ENCODE assay signal across 8 cellular contexts in genomic region chr14:49971156-49972141, GRCh38.
DNase-seq lines count a peak whose midpoint lies in the region; ATAC-seq and TF ChIP-seq lines count a peak whose summit lies in the region.

No MANE protein-coding gene starts in this region.

- DNase-seq in GM10248 (ENCODE audit: extremely low spot score) (peak; percentile 70), UCSD-AML1 (lab: John Stamatoyannopoulos, UW; ENCODE audit: unreplicated experiment) (peak; percentile 40), progenitor cell of endocrine pancreas (ENCODE audit: low spot score, unreplicated experiment) (no peak), epidermal melanocyte (ENCODE audit: insufficient read length, low spot score) (no peak), amniotic stem cell (lab: John Stamatoyannopoulos, UW) (no peak)
- peak in 2 of 3 experiments; percentile 4 to 17 for DNase-seq in effector memory CD8-positive, alpha-beta T cell

- H3K27me3 Mint-ChIP-seq in effector memory CD8-positive, alpha-beta T cell, result no peaks in the 10 kb centered on the region
- no peaks in the 10 kb centered on the region for H3K27me3 Mint-ChIP-seq in progenitor cell of endocrine pancreas

- ATAC-seq in GM21423 (IDR thresholded peaks at IDR 0.05; ENCODE audit: unreplicated experiment), result peak; percentile 87
- peak; percentile 90 for ATAC-seq in HG03575 (IDR thresholded peaks at IDR 0.05; ENCODE audit: extremely low read depth, insufficient number of reproducible peaks, low FRiP score, unreplicated experiment)
- ATAC-seq in effector memory CD8-positive, alpha-beta T cell (replicated peaks), result peak; percentile 67

- CTCF ChIA-PET in GM10248 (lab: Yijun Ruan, JAX), result interaction anchor here (0.7 to 4.2 kb wide), 16 partner anchors 10 to 385 kb away, joined by 3 to 21 read pairs (median 4); partner anchors contain the start of gene RPS29

- peak overlapping the region; percentile 91 for H3K27ac Mint-ChIP-seq in effector memory CD8-positive, alpha-beta T cell
- peak overlapping the region; percentile 59 for H3K27ac Mint-ChIP-seq in progenitor cell of endocrine pancreas

- peaks cover 12% of the 10 kb centered on the region for H3K36me3 Mint-ChIP-seq in effector memory CD8-positive, alpha-beta T cell (ENCODE audit: insufficient read depth)
- no peaks in the 10 kb centered on the region for H3K36me3 Mint-ChIP-seq in progenitor cell of endocrine pancreas (ENCODE audit: insufficient read depth)

- peak overlapping the region; percentile 69 to 75 for H3K4me3 Mint-ChIP-seq in effector memory CD8-positive, alpha-beta T cell
- H3K4me3 Mint-ChIP-seq in progenitor cell of endocrine pancreas (ENCODE audit: low read depth), result no peak overlapping the region

- H3K9me3 Mint-ChIP-seq in effector memory CD8-positive, alpha-beta T cell, result no peaks in the 10 kb centered on the region
- peaks cover 3% of the 10 kb centered on the region for H3K9me3 Mint-ChIP-seq in progenitor cell of endocrine pancreas (ENCODE audit: low read depth)

- POLR2A ChIA-PET in GM10248 (lab: Yijun Ruan, JAX), result interaction anchor here (0.9 to 1.1 kb wide), 2 partner anchors 21 to 28 kb away, joined by 3 read pairs; no protein-coding TSS in a partner anchor

- H3K4me1 Mint-ChIP-seq in effector memory CD8-positive, alpha-beta T cell (ENCODE audit: low read depth in 2 of 2), result peaks cover 31 to 32% of the 10 kb centered on the region in 2 donors
- peaks cover 45% of the 10 kb centered on the region for H3K4me1 Mint-ChIP-seq in progenitor cell of endocrine pancreas (ENCODE audit: low read depth)

- TF ChIP-seq CTCF in GM10248 (IDR thresholded peaks at IDR 0.05; ENCODE audit: control extremely low read depth, extremely low read depth, low read depth, missing control alignments), result no peak
- TF ChIP-seq CTCF in progenitor cell of endocrine pancreas (IDR thresholded peaks at IDR 0.05; ENCODE audit: unreplicated experiment), result no peak

Comparison
In these comparisons a context has a peak if more than half of its experiments do, and no peak if none do; other contexts are left out.
1. DNase-seq: peak in GM10248 (single experiment), UCSD-AML1 (single experiment) and effector memory CD8-positive, alpha-beta T cell (2 of 3); none in progenitor cell of endocrine pancreas (single experiment), epidermal melanocyte (single experiment) and amniotic stem cell (single experiment).
2. Peak in every context shown above with its lines, with median percentiles within 50 percentile points of each other: ATAC-seq.